ENCODE assay signal across 8 cellular contexts in genomic region chr1:42767510-42767924, GRCh38. TPM values are rescaled to one million over a fixed set of nuclear protein-coding genes. Genes with fewer than 3 reads are reported as not detected.
DNase-seq lines count a peak whose midpoint lies in the region; ATAC-seq and TF ChIP-seq lines count a peak whose summit lies in the region.

No MANE protein-coding gene starts in this region.

- intact Hi-C loops in PC-3 (cut with micrococcal nuclease), result loop anchor here (5.0 to 10.0 kb wide), 3 partner anchors 50 to 433 kb away; partner anchors contain the start of genes ERMAP, FOXJ3 and SVBP

- POLR2A ChIA-PET in PC-3 (lab: Charles Lee; ENCODE audit: unreplicated experiment), result interaction anchor here (0.6 to 0.7 kb wide), 4 partner anchors 12 to 306 kb away, joined by 3 to 5 read pairs (median 4); no protein-coding TSS in a partner anchor

- 0% methylated on average over 21 of the region's 21 CpGs for WGBS in esophagus, 2 donors

- H3K4me3 ChIP-seq in PC-3 (ENCODE audit: low read length), result peak overlapping the region; percentile 89
- H3K4me3 ChIP-seq in esophagus (ENCODE audit: low read depth in 1 of 2, low read length in 2 of 2), result peak overlapping the region; percentile 89 to 99

- H3K9ac ChIP-seq in PC-3 (ENCODE audit: low read length), result peak overlapping the region; percentile 93

- H3K9me3 ChIP-seq in PC-3 (ENCODE audit: low read length) (no peaks in the 10 kb centered on the region), esophagus (ENCODE audit: control insufficient read depth in 2 of 2, insufficient read depth in 1 of 2, low read depth in 1 of 2, low read length in 1 of 2) (no peaks in the 10 kb centered on the region)

- TF ChIP-seq CTCF in PC-3 (conservative IDR thresholded peaks at IDR 0.05; ENCODE audit: low read depth, low read length) (no peak), omental fat pad (IDR thresholded peaks at IDR 0.05) (no peak)

- ATAC-seq in HG02588 (IDR thresholded peaks at IDR 0.05; ENCODE audit: unreplicated experiment) (peak; percentile 19), PC-3 (peak; percentile 18), omental fat pad (ENCODE audit: low FRiP score) (peak; percentile 26), GM18873 (IDR thresholded peaks at IDR 0.05; ENCODE audit: low FRiP score, unreplicated experiment) (no peak), GM18519 (IDR thresholded peaks at IDR 0.05; ENCODE audit: low FRiP score, unreplicated experiment) (no peak)

- H2AFZ ChIP-seq in PC-3 (ENCODE audit: low read length), result peak overlapping the region; percentile 91

- no peaks in the 10 kb centered on the region for H3K9me2 ChIP-seq in PC-3 (replicated peaks; ENCODE audit: low read length)

- CTCF ChIA-PET in PC-3 (lab: Charles Lee), result interaction anchor here (2.0 kb wide), 1 partner anchor 306 kb away, joined by 8 read pairs; no protein-coding TSS in a partner anchor

- H3K36me3 ChIP-seq in PC-3 (ENCODE audit: low read depth, low read length) (peaks cover 3% of the 10 kb centered on the region; the same call in 1 of the 2 replicates), esophagus (ENCODE audit: control insufficient read depth in 2 of 2, insufficient read depth in 2 of 2, low read length in 1 of 2) (no peaks in the 10 kb centered on the region)

- H3K4me2 ChIP-seq in PC-3 (ENCODE audit: low read length), result peak overlapping the region; percentile 93

- H3K27ac ChIP-seq in PC-3 (ENCODE audit: low read length) (no peak overlapping the region), esophagus (ENCODE audit: low read depth in 2 of 2, low read length in 1 of 2) (peak overlapping the region; percentile 93 to 96)

- peaks cover 6% of the 10 kb centered on the region; the same call in 1 of the 2 replicates for H4K20me1 ChIP-seq in PC-3 (ENCODE audit: low read length)

- H3K79me2 ChIP-seq in PC-3 (ENCODE audit: low read length), result peaks cover 75% of the 10 kb centered on the region

- H3K4me1 ChIP-seq in PC-3 (ENCODE audit: insufficient read depth, low read length) (peaks cover 22% of the 10 kb centered on the region), esophagus (ENCODE audit: control insufficient read depth in 2 of 2, insufficient read depth in 2 of 2, low read length in 1 of 2) (no peaks in the 10 kb centered on the region)

- BruUV-seq in PC-3 (replicated peaks; lab: Mats Ljungman, UMichigan), result no TSS peak

- DNase-seq in NCI-H1092 (lab: John Stamatoyannopoulos, UW) (peak; percentile 80), NCI-H1092 treated with DMSO at 0.1 percent for 48 hours (lab: John Stamatoyannopoulos, UW) (no peak), PC-3 (peak; percentile 15), omental fat pad (ENCODE audit: low spot score) (no peak)

- H3F3A ChIP-seq in PC-3 (ENCODE audit: low read length, unreplicated experiment), result no peaks in the 10 kb centered on the region

- H3K27me3 ChIP-seq in PC-3 (ENCODE audit: low read length), result no peaks in the 10 kb centered on the region
- H3K27me3 ChIP-seq in esophagus (ENCODE audit: control insufficient read depth in 1 of 2, insufficient read depth in 2 of 2, low read length in 2 of 2), result no peaks in the 10 kb centered on the region

RNA-seq across cellular contexts. Expression of gene C1orf50, which starts 0.5 kb away (rescaled TPM):
- total RNA-seq in PC-3 (2014; rRNA removed), result 3.4 and 4.1 TPM in 2 replicates
- 1 to 10 TPM; 2.5 to 3.8 TPM for polyA plus RNA-seq in esophagus
- total RNA-seq in omental fat pad, result 1 to 10 TPM; 2.4 to 4.3 (median 3.1) TPM

RNA-seq across cellular contexts. Expression of gene P3H1, which starts 0.7 kb away (rescaled TPM):
- total RNA-seq in PC-3 (2014; rRNA removed) (28.2 and 28.3 TPM in 2 replicates), omental fat pad (10 to 100 TPM; 20.4 to 44.1 (median 29.4) TPM)
- 10 to 100 TPM in 1 of 2 donors, 1 to 10 TPM in 1; 6.4 to 11.4 TPM for polyA plus RNA-seq in esophagus

RNA-seq across cellular contexts. Expression of gene TMEM269, which starts 17.3 kb away (rescaled TPM):
- total RNA-seq in PC-3 (2014; rRNA removed), result 0.11 TPM in 1 of 2 replicates, not detected in the other
- polyA plus RNA-seq in esophagus, result under 1 TPM; 0.01 to 0.04 TPM
- total RNA-seq in omental fat pad, result under 1 TPM in 1 of 4 donors, not detected in 3; 0.46 TPM

RNA-seq across cellular contexts. Expression of gene CLDN19, which starts 27.5 kb away (rescaled TPM):
- total RNA-seq in PC-3 (2014; rRNA removed) (0.17 TPM in 1 of 2 replicates, not detected in the other), omental fat pad (not detected)
- under 1 TPM in 1 of 2 donors, not detected in 1; 0.04 TPM for polyA plus RNA-seq in esophagus

RNA-seq across cellular contexts. Expression of gene ERMAP, which starts 49.4 kb away (rescaled TPM):
- total RNA-seq in PC-3 (2014; rRNA removed), result 5.4 and 5.8 TPM in 2 replicates
- 1 to 10 TPM; 5.1 to 5.8 TPM for polyA plus RNA-seq in esophagus
- total RNA-seq in omental fat pad, result 10 to 100 TPM in 3 of 4 donors, 1 to 10 TPM in 1; 5.8 to 13.2 (median 12.6) TPM

Comparison
In these comparisons a context has a peak if more than half of its experiments do, and no peak if none do; other contexts are left out.
1. DNase-seq: peak in NCI-H1092 (single experiment) and PC-3 (single experiment); none in NCI-H1092 treated with DMSO at 0.1 percent for 48 hours (single experiment) and omental fat pad (single experiment).
2. ATAC-seq: peak in HG02588 (single experiment), PC-3 (single experiment) and omental fat pad (single experiment); none in GM18873 (single experiment) and GM18519 (single experiment).